ENCODE assay signal across 1 cellular context in genomic region chr1:153670859-153671622, GRCh38.
TF ChIP-seq lines count a peak whose summit lies in the region.

Gene ILF2 (minus strand): TSS chr1:153670993. CDS start chr1:153670922, 71 bp downstream.

TF ChIP-seq in WTC11, 78 proteins besides CTCF, POLR2A, EP300 and RAD21 (continued from another document):
- TF ChIP-seq, protein P1, sequence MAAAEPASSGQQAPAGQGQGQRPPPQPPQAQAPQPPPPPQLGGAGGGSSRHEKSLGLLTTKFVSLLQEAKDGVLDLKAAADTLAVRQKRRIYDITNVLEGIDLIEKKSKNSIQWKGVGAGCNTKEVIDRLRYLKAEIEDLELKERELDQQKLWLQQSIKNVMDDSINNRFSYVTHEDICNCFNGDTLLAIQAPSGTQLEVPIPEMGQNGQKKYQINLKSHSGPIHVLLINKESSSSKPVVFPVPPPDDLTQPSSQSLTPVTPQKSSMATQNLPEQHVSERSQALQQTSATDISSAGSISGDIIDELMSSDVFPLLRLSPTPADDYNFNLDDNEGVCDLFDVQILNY (CRISPR knock-in tag; IDR thresholded peaks at IDR 0.05): 0 out of 2 replicates have a peak, but pooled peaks have one; percentile 12
- TF ChIP-seq, protein P2, sequence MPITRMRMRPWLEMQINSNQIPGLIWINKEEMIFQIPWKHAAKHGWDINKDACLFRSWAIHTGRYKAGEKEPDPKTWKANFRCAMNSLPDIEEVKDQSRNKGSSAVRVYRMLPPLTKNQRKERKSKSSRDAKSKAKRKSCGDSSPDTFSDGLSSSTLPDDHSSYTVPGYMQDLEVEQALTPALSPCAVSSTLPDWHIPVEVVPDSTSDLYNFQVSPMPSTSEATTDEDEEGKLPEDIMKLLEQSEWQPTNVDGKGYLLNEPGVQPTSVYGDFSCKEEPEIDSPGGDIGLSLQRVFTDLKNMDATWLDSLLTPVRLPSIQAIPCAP (CRISPR knock-in tag; IDR thresholded peaks at IDR 0.05): no peak
- TF ChIP-seq TEAD1 (CRISPR knock-in tag; IDR thresholded peaks at IDR 0.05) (peak; percentile 63; the same call in 1 of the 2 replicates), OVOL2 (CRISPR knock-in tag; IDR thresholded peaks at IDR 0.05; ENCODE audit: borderline replicate concordance) (no peak), FOXP1 (CRISPR knock-in tag; IDR thresholded peaks at IDR 0.05; ENCODE audit: borderline replicate concordance) (no peak), AR (CRISPR knock-in tag; IDR thresholded peaks at IDR 0.05) (no peak), GRHL2 (CRISPR knock-in tag; IDR thresholded peaks at IDR 0.05; ENCODE audit: insufficient replicate concordance, severe bottlenecking) (no peak), E2F1 (CRISPR knock-in tag; IDR thresholded peaks at IDR 0.05) (no peak), ZNF423 (CRISPR knock-in tag; IDR thresholded peaks at IDR 0.05) (no peak), ZNF317 (CRISPR knock-in tag; IDR thresholded peaks at IDR 0.05; ENCODE audit: borderline replicate concordance, low read depth) (no peak), JUN (CRISPR knock-in tag; IDR thresholded peaks at IDR 0.05) (no peak), ZNF416 (CRISPR knock-in tag; IDR thresholded peaks at IDR 0.05) (no peak), HMGA2 (CRISPR knock-in tag; IDR thresholded peaks at IDR 0.05) (no peak), ETV6 (CRISPR knock-in tag; IDR thresholded peaks at IDR 0.05) (peak; percentile 49; the same call in 1 of the 2 replicates), ZNF121 (CRISPR knock-in tag; IDR thresholded peaks at IDR 0.05) (no peak), ZNF671 (CRISPR knock-in tag; IDR thresholded peaks at IDR 0.05) (no peak), NR1H2 (CRISPR knock-in tag; IDR thresholded peaks at IDR 0.05) (no peak), ESRRA (CRISPR knock-in tag; IDR thresholded peaks at IDR 0.05; ENCODE audit: borderline replicate concordance) (no peak), MAX (CRISPR knock-in tag; IDR thresholded peaks at IDR 0.05) (peak; percentile 75; the same call in 1 of the 2 replicates), SMAD3 (CRISPR knock-in tag; IDR thresholded peaks at IDR 0.05; ENCODE audit: borderline replicate concordance) (no peak), CBFB (CRISPR knock-in tag; IDR thresholded peaks at IDR 0.05; ENCODE audit: low read depth) (no peak), NFE2L1 (CRISPR knock-in tag; IDR thresholded peaks at IDR 0.05) (no peak), FOXK1 (CRISPR knock-in tag; IDR thresholded peaks at IDR 0.05) (peak; percentile 74), ATF6 (CRISPR knock-in tag; IDR thresholded peaks at IDR 0.05) (no peak), ZNF532 (CRISPR knock-in tag; IDR thresholded peaks at IDR 0.05; ENCODE audit: borderline replicate concordance) (no peak)
- TF ChIP-seq, protein P3, sequence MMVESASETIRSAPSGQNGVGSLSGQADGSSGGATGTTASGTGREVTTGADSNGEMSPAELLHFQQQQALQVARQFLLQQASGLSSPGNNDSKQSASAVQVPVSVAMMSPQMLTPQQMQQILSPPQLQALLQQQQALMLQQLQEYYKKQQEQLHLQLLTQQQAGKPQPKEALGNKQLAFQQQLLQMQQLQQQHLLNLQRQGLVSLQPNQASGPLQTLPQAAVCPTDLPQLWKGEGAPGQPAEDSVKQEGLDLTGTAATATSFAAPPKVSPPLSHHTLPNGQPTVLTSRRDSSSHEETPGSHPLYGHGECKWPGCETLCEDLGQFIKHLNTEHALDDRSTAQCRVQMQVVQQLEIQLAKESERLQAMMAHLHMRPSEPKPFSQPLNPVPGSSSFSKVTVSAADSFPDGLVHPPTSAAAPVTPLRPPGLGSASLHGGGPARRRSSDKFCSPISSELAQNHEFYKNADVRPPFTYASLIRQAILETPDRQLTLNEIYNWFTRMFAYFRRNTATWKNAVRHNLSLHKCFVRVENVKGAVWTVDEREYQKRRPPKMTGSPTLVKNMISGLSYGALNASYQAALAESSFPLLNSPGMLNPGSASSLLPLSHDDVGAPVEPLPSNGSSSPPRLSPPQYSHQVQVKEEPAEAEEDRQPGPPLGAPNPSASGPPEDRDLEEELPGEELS (CRISPR knock-in tag; IDR thresholded peaks at IDR 0.05): no peak
- TF ChIP-seq, protein P4, sequence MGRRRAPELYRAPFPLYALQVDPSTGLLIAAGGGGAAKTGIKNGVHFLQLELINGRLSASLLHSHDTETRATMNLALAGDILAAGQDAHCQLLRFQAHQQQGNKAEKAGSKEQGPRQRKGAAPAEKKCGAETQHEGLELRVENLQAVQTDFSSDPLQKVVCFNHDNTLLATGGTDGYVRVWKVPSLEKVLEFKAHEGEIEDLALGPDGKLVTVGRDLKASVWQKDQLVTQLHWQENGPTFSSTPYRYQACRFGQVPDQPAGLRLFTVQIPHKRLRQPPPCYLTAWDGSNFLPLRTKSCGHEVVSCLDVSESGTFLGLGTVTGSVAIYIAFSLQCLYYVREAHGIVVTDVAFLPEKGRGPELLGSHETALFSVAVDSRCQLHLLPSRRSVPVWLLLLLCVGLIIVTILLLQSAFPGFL (CRISPR knock-in tag; IDR thresholded peaks at IDR 0.05; ENCODE audit: borderline replicate concordance): no peak
